ENCODE assay signal across 1 cellular context in the genomic region with DNA sequence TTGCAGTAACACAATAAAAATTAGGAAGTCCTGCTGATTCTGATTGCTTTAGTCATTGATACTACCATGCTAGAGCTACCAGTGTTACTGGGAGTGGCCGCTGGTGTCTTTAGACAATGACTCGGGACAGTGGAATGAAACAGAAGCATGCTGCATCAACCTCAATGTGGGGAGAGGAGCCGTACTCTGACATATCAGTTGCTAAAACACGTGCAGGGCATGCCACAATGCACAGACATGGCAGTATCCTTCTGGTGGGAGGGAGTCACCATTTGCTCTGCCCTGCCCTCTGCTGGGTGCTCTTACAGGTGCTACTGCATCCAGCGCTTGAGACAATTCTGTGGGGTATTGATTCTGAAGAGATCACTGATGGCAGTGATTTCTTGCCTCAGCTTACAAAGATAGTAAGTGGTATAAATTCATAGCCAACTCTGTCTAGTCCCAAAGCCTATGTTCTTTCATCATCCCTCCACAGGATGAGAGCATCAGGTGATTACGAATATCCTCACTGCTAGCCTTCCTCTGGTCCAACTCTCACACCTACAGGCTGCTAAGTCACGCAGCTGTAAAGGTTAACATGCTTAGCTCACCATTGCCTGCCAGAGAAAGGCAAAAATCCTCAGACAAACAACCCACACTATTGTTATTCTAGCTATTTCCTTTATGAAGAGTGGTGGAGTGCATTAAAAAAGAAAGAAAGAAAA.
TF ChIP-seq lines count a peak whose summit lies in the region.

No MANE protein-coding gene starts in this region.

TF ChIP-seq in WTC11, 78 proteins besides CTCF, POLR2A, EP300 and RAD21 (continued from another document):
- TF ChIP-seq, protein P1, sequence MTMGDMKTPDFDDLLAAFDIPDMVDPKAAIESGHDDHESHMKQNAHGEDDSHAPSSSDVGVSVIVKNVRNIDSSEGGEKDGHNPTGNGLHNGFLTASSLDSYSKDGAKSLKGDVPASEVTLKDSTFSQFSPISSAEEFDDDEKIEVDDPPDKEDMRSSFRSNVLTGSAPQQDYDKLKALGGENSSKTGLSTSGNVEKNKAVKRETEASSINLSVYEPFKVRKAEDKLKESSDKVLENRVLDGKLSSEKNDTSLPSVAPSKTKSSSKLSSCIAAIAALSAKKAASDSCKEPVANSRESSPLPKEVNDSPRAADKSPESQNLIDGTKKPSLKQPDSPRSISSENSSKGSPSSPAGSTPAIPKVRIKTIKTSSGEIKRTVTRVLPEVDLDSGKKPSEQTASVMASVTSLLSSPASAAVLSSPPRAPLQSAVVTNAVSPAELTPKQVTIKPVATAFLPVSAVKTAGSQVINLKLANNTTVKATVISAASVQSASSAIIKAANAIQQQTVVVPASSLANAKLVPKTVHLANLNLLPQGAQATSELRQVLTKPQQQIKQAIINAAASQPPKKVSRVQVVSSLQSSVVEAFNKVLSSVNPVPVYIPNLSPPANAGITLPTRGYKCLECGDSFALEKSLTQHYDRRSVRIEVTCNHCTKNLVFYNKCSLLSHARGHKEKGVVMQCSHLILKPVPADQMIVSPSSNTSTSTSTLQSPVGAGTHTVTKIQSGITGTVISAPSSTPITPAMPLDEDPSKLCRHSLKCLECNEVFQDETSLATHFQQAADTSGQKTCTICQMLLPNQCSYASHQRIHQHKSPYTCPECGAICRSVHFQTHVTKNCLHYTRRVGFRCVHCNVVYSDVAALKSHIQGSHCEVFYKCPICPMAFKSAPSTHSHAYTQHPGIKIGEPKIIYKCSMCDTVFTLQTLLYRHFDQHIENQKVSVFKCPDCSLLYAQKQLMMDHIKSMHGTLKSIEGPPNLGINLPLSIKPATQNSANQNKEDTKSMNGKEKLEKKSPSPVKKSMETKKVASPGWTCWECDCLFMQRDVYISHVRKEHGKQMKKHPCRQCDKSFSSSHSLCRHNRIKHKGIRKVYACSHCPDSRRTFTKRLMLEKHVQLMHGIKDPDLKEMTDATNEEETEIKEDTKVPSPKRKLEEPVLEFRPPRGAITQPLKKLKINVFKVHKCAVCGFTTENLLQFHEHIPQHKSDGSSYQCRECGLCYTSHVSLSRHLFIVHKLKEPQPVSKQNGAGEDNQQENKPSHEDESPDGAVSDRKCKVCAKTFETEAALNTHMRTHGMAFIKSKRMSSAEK (CRISPR knock-in tag; IDR thresholded peaks at IDR 0.05; ENCODE audit: borderline replicate concordance) = 0 out of 2 replicates have a peak, but pooled peaks have one; percentile 28
